12 cellular contexts compared by ENCODE assay signal in genomic region chr16:57798267-57798810, GRCh38. TPM values are rescaled to one million over a fixed set of nuclear protein-coding genes. Genes with fewer than 3 reads are reported as not detected.
DNase-seq lines count a peak whose midpoint lies in the region; ATAC-seq and TF ChIP-seq lines count a peak whose summit lies in the region.
"Had no signal": no experiment of that assay in that cellular context is flagged by ENCODE, and none has a peak within 500 bp of the region (broad histone marks: within the 10 kb centered on the region; RNA-seq: fewer than 3 reads in every experiment).

No MANE protein-coding gene starts in this region.

- H3K36me3 ChIP-seq in body of pancreas (replicated peaks in 1 of 2; ENCODE audit: insufficient read depth in 1 of 2, low read depth in 2 of 2) (no peaks in the 10 kb centered on the region), left lung (peaks cover 0 to 42% of the 10 kb centered on the region in 2 donors), stomach (peaks cover 0 to 38% (median 29%) of the 10 kb centered on the region in 4 donors)

- H3K4me1 ChIP-seq in body of pancreas (peaks cover 78% of the 10 kb centered on the region), left lung (peaks cover 44 to 62% of the 10 kb centered on the region in 2 donors), stomach (peaks cover 53 to 74% (median 71%) of the 10 kb centered on the region in 4 donors)

- TF ChIP-seq POLR2A in body of pancreas (IDR thresholded peaks at IDR 0.05) (no peak), stomach (IDR thresholded peaks at IDR 0.05) (no peak)

- H3K4me3 ChIP-seq in body of pancreas (peak overlapping the region; percentile 2 to 23), left lung (peak overlapping the region; percentile 25 to 69), stomach (peak overlapping the region; percentile 22 to 62 (median 36))

- TF ChIP-seq EP300 in stomach (IDR thresholded peaks at IDR 0.05), result no peak

- no peaks in the 10 kb centered on the region for H3K27me3 ChIP-seq in body of pancreas
- H3K27me3 ChIP-seq in left lung, result peaks cover 0 to 27% of the 10 kb centered on the region in 2 donors
- H3K27me3 ChIP-seq in stomach, result no peaks in the 10 kb centered on the region

- DNase-seq in DMS53 (lab: John Stamatoyannopoulos, UW) (peak; percentile 73), DMS53 treated with DMSO at 0.1 percent for 48 hours (lab: John Stamatoyannopoulos, UW; ENCODE audit: unreplicated experiment) (no peak), body of pancreas (no peak), left lung (no peak), stomach (no peak), HPDE6-E6E7 (ENCODE audit: extremely low spot score) (no peak)
- DNase-seq in activated CD4-positive, alpha-beta T cell treated with anti-CD3 and anti-CD28 coated beads, Interleukin-2, amount 50 U/mL, for 4 hours, result no peak
- DNase-seq: activated CD4-positive, alpha-beta T cell treated with anti-CD3 and anti-CD28 coated beads, Interleukin-2, amount 50 U/mL, for 48 hours; activated naive CD4-positive, alpha-beta T cell; cortex of kidney; head of caudate nucleus had no signal

- ATAC-seq in body of pancreas (no peak), left lung (no peak), HG03139 (IDR thresholded peaks at IDR 0.05; ENCODE audit: unreplicated experiment) (no peak)

- intact Hi-C loops in body of pancreas (cut with DNase I), result no loop called here
- intact Hi-C loops in left lung (cut with DNase I), result no loop called here
- intact Hi-C loops in stomach (cut with DNase I; ENCODE audit: low total_unique reads), result loop anchor here (10.0 kb wide), 1 partner anchor 66 kb away; no protein-coding TSS in a partner anchor

- H3K9me3 ChIP-seq in body of pancreas, result no peaks in the 10 kb centered on the region
- no peaks in the 10 kb centered on the region for H3K9me3 ChIP-seq in left lung
- H3K9me3 ChIP-seq in stomach, result no peaks in the 10 kb centered on the region

- TF ChIP-seq CTCF in body of pancreas (IDR thresholded peaks at IDR 0.05) (no peak), left lung (IDR thresholded peaks at IDR 0.05) (no peak), stomach (IDR thresholded peaks at IDR 0.05) (no peak)

- 21 to 27% methylated on average over 6 to 16 of the region's 16 CpGs for WGBS in body of pancreas, 2 donors
- 26 to 55% (median 52%) methylated on average over 9 to 16 of the region's 16 CpGs for WGBS in stomach, 5 donors

- H3K27ac ChIP-seq in body of pancreas (peak overlapping the region; percentile 93 to 96 (median 96)), left lung (peak overlapping the region; percentile 45 to 83), stomach (peak overlapping the region; percentile 82 to 89 (median 88))

RNA-seq across cellular contexts. Expression of gene KIFC3, which starts 4.0 kb away (rescaled TPM):
- total RNA-seq in body of pancreas (100 to 1,000 TPM; 120 to 205 TPM), left lung (10 to 100 TPM; 68.7 to 96.8 TPM), stomach (100 to 1,000 TPM in 1 of 5 donors, 10 to 100 TPM in 3, 1 to 10 TPM in 1; 2.3 to 249 (median 40.0) TPM)
- polyA plus RNA-seq in stomach, result 10 to 100 TPM; 21.1 to 46.6 (median 22.1) TPM
